ENCODE assay signal across 10 cellular contexts in the genomic region with DNA sequence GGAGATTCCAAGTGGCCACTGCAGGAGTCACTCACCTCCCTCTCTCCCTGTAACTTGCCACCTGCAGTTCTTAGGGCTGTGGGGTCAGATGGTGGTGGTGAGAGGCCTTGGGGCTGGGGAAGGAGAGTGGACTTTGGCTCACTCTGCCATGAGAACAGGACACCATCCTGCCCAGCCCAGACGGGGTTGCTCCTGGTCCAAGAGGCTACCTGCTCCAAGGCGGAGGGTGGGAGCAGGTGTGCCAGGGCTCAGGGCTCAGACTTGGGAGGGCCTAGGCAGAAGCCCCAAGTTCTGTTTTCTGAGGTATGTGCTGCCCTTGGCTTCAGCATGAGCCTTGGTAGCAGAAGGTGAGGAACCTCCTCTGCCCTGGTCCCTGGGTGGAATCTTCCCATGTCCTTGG. TPM values are rescaled to one million over a fixed set of nuclear protein-coding genes. Genes with fewer than 3 reads are reported as not detected.
"Had no signal": no experiment of that assay in that cellular context is flagged by ENCODE, and none has a peak within 500 bp of the region (broad histone marks: within the 10 kb centered on the region; RNA-seq: fewer than 3 reads in every experiment).

No MANE protein-coding gene starts in this region.

- H2AFZ ChIP-seq: GM23248 had no signal

- H3K36me3 ChIP-seq: HAP-1 had no signal

- H3K4me3 ChIP-seq: GM23248, HAP-1, K562 had no signal

- H3K4me1 ChIP-seq: HAP-1 had no signal

- ATAC-seq: HCT116, K562 had no signal

- H3K27ac ChIP-seq: GM23248, HL-60 had no signal

- DNase-seq: GM23248, GOT3, H7, IMR-90, KG1 had no signal

- H3K9me3 ChIP-seq: HAP-1 had no signal

- FAIRE-seq: K562 had no signal

RNA-seq across cellular contexts. Expression of a gene that starts 48.5 kb away (rescaled TPM):
- total RNA-seq: HT1080, K562 had no signal
